In the genomic region with DNA sequence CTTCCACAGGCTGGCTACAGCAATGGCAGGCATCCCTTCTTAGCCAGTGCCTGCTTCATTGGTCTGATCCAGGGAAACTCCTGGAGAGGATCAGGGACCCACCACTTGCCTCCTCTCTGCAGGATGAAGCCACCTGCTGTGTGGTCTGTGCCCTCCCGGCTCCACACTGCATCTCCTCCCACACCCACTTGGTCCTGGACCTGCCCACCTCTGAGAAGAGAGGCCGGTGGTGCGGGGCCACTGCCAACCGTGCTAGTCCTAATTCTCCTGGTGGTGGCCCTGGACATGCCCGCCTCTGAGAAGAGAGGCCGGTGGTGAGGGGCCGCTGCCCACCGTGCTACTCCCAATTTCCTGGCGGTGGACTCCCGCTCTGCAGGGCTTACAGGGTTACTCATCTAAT, we compare ENCODE assay signal across 25 cellular contexts.
DNase-seq lines count a peak whose midpoint lies in the region; ATAC-seq lines count a peak whose summit lies in the region.
"Had no signal": no experiment of that assay in that cellular context is flagged by ENCODE, and none has a peak within 500 bp of the region (broad histone marks: within the 10 kb centered on the region; RNA-seq: fewer than 3 reads in every experiment).

No MANE protein-coding gene starts in this region.

- no peak overlapping the region for H3K9ac ChIP-seq in neuronal stem cell (ENCODE audit: low read depth, low read length, poor library complexity)
- H3K9ac ChIP-seq: GM23248 had no signal

- peaks cover 0 to 6% of the 10 kb centered on the region in 2 donors for H3K4me1 ChIP-seq in neuronal stem cell (ENCODE audit: control insufficient read depth in 2 of 2, insufficient read depth in 1 of 2, low read depth in 1 of 2, low read length in 2 of 2)
- H3K4me1 ChIP-seq in naive thymus-derived CD4-positive, alpha-beta T cell (ENCODE audit: control insufficient read depth in 2 of 2, insufficient read depth in 2 of 2, low read length in 2 of 2), result no peaks in the 10 kb centered on the region

- no peak overlapping the region for H3K27ac Mint-ChIP-seq in stimulated activated naive CD8-positive, alpha-beta T cell treated with anti-CD3 and anti-CD28 coated beads, Interleukin-15, amount 100 ng/mL, for 72 hours
- no peak overlapping the region for H3K27ac Mint-ChIP-seq in stimulated activated memory B cell treated with anti-CD40 and anti-IgM and Interleukin-4, amounts not matched to agents 10 μg/mL and 1 μg/mL and 100 μg/mL, for 72 hours
- H3K27ac Mint-ChIP-seq in naive thymus-derived CD4-positive, alpha-beta T cell, result no peak overlapping the region
- H3K27ac Mint-ChIP-seq: B cell; CD8-positive, alpha-beta T cell had no signal

- no peak overlapping the region for H4K8ac ChIP-seq in neuronal stem cell (ENCODE audit: low read depth, low read length)

- no CpG with 5 or more reads among the region's 10 CpGs for WGBS in neuronal stem cell (ENCODE audit: extremely low coverage in 2 of 2, insufficient read length in 2 of 2, insufficient replicate concordance in 1 of 2), 2 donors

- no peak overlapping the region for H3K4ac ChIP-seq in neuronal stem cell (ENCODE audit: low read length)

- no peak overlapping the region for H2BK120ac ChIP-seq in neuronal stem cell (ENCODE audit: low read depth, low read length)

- H3K36me3 ChIP-seq in neuronal stem cell (replicated peaks in 1 of 2; ENCODE audit: control insufficient read depth in 2 of 2, insufficient read depth in 2 of 2, low read length in 2 of 2), result peaks cover 10 to 95% of the 10 kb centered on the region in 2 donors
- H3K36me3 ChIP-seq in naive thymus-derived CD4-positive, alpha-beta T cell (ENCODE audit: control insufficient read depth in 2 of 3, insufficient read depth in 3 of 3, low read length in 3 of 3), result no peaks in the 10 kb centered on the region

- intact Hi-C loops in naive thymus-derived CD4-positive, alpha-beta T cell (cut with micrococcal nuclease), result no loop called here

- H3K14ac ChIP-seq in neuronal stem cell (ENCODE audit: low read length), result no peak overlapping the region

- peak; percentile 43 for ATAC-seq in stimulated activated naive CD8-positive, alpha-beta T cell treated with anti-CD3 and anti-CD28 coated beads, Interleukin-15, amount 100 ng/mL, for 72 hours
- ATAC-seq in stimulated activated naive CD8-positive, alpha-beta T cell treated with anti-CD3 and anti-CD28 coated beads, Interleukin-15, Interleukin-2, amounts not matched to agents 100 U/mL and 50 U/mL, for 24 hours, result no peak
- peak; percentile 52 for ATAC-seq in stimulated activated memory B cell treated with anti-CD40 and anti-IgM and Interleukin-4, amounts not matched to agents 10 μg/mL and 1 μg/mL and 100 μg/mL, for 72 hours
- no peak for ATAC-seq in naive thymus-derived CD4-positive, alpha-beta T cell
- ATAC-seq in HG03442 (IDR thresholded peaks at IDR 0.05; ENCODE audit: unreplicated experiment), result no peak
- ATAC-seq: CD8-positive, alpha-beta T cell; GM12878; HepG2 had no signal

- POLR2A ChIA-PET in naive thymus-derived CD4-positive, alpha-beta T cell (lab: Charles Lee), result no interaction called here

- no peak overlapping the region for H2BK12ac ChIP-seq in neuronal stem cell (ENCODE audit: low read length)

- no peak overlapping the region for H3K4me3 Mint-ChIP-seq in stimulated activated naive CD8-positive, alpha-beta T cell treated with anti-CD3 and anti-CD28 coated beads, Interleukin-15, amount 100 ng/mL, for 72 hours
- H3K4me3 Mint-ChIP-seq in stimulated activated memory B cell treated with anti-CD40 and anti-IgM and Interleukin-4, amounts not matched to agents 10 μg/mL and 1 μg/mL and 100 μg/mL, for 72 hours, result no peak overlapping the region
- H3K4me3 Mint-ChIP-seq in naive thymus-derived CD4-positive, alpha-beta T cell, result no peak overlapping the region
- H3K4me3 Mint-ChIP-seq: B cell; CD8-positive, alpha-beta T cell had no signal

- H3K18ac ChIP-seq in neuronal stem cell (ENCODE audit: low read length), result peak overlapping the region; percentile 58

- peaks cover 19% of the 10 kb centered on the region for H3K27me3 Mint-ChIP-seq in stimulated activated naive CD8-positive, alpha-beta T cell treated with anti-CD3 and anti-CD28 coated beads, Interleukin-15, amount 100 ng/mL, for 72 hours
- H3K27me3 Mint-ChIP-seq in stimulated activated memory B cell treated with anti-CD40 and anti-IgM and Interleukin-4, amounts not matched to agents 10 μg/mL and 1 μg/mL and 100 μg/mL, for 72 hours, result peaks cover 9% of the 10 kb centered on the region
- H3K27me3 Mint-ChIP-seq in naive thymus-derived CD4-positive, alpha-beta T cell, result peaks cover 0 to 16% (median 4%) of the 10 kb centered on the region in 5 donors
- H3K27me3 Mint-ChIP-seq: B cell had no signal

- peak overlapping the region; percentile 20 for H3K23ac ChIP-seq in neuronal stem cell (ENCODE audit: low read depth, low read length, poor library complexity)

- H3K9me3 ChIP-seq in neuronal stem cell (replicated peaks in 1 of 2; ENCODE audit: control insufficient read depth in 2 of 2, insufficient read depth in 1 of 2, low read depth in 1 of 2, low read length in 2 of 2), result no peaks in the 10 kb centered on the region
- no peaks in the 10 kb centered on the region for H3K9me3 ChIP-seq in naive thymus-derived CD4-positive, alpha-beta T cell (ENCODE audit: control insufficient read depth in 2 of 3, low read length in 3 of 3)
- H3K9me3 ChIP-seq: Caco-2 had no signal

- no peak overlapping the region for H3K4me2 ChIP-seq in neuronal stem cell (ENCODE audit: insufficient read depth, low read length, poor library complexity, severe bottlenecking)

- H3K79me1 ChIP-seq in neuronal stem cell (ENCODE audit: low read depth, low read length), result no peaks in the 10 kb centered on the region

- H3K4me3 ChIP-seq in neuronal stem cell (ENCODE audit: low read length in 2 of 2), result no peak overlapping the region
- no peak overlapping the region for H3K4me3 ChIP-seq in naive thymus-derived CD4-positive, alpha-beta T cell (ENCODE audit: low read length)
- H3K4me3 ChIP-seq: GM12878, GM23248 had no signal

- H2BK15ac ChIP-seq in neuronal stem cell (ENCODE audit: low read length), result no peak overlapping the region

- no peaks in the 10 kb centered on the region for H3K27me3 ChIP-seq in neuronal stem cell (ENCODE audit: control insufficient read depth in 3 of 3, insufficient read depth in 3 of 3, low read depth in 1 of 3, low read length in 3 of 3)
- no peaks in the 10 kb centered on the region for H3K27me3 ChIP-seq in naive thymus-derived CD4-positive, alpha-beta T cell (ENCODE audit: control insufficient read depth in 2 of 2, insufficient read depth in 2 of 2, low read length in 2 of 2)

- peak overlapping the region; percentile 18 for H2AK5ac ChIP-seq in neuronal stem cell (ENCODE audit: low read depth, low read length)

- H3K27ac ChIP-seq in neuronal stem cell (replicated peaks; ENCODE audit: low read length), result no peak overlapping the region
- H3K27ac ChIP-seq in naive thymus-derived CD4-positive, alpha-beta T cell (ENCODE audit: low read depth, low read length), result no peak overlapping the region
- H3K27ac ChIP-seq: C4-2B, GM23248 had no signal

- H2BK5ac ChIP-seq in neuronal stem cell (ENCODE audit: low read length), result peak overlapping the region; percentile 83

- no peaks in the 10 kb centered on the region for H3K9me3 Mint-ChIP-seq in stimulated activated naive CD8-positive, alpha-beta T cell treated with anti-CD3 and anti-CD28 coated beads, Interleukin-15, amount 100 ng/mL, for 72 hours
- H3K9me3 Mint-ChIP-seq in stimulated activated memory B cell treated with anti-CD40 and anti-IgM and Interleukin-4, amounts not matched to agents 10 μg/mL and 1 μg/mL and 100 μg/mL, for 72 hours, result no peaks in the 10 kb centered on the region
- H3K9me3 Mint-ChIP-seq in naive thymus-derived CD4-positive, alpha-beta T cell, result peaks cover 0 to 2% (median 0%) of the 10 kb centered on the region in 11 donors
- H3K9me3 Mint-ChIP-seq: CD8-positive, alpha-beta T cell had no signal

- no peaks in the 10 kb centered on the region for H3K36me3 Mint-ChIP-seq in stimulated activated memory B cell treated with anti-CD40 and anti-IgM and Interleukin-4, amounts not matched to agents 10 μg/mL and 1 μg/mL and 100 μg/mL, for 72 hours
- no peaks in the 10 kb centered on the region for H3K36me3 Mint-ChIP-seq in naive thymus-derived CD4-positive, alpha-beta T cell
- H3K36me3 Mint-ChIP-seq: CD8-positive, alpha-beta T cell had no signal

- no peak overlapping the region for H2AFZ ChIP-seq in neuronal stem cell (ENCODE audit: low read length)
- H2AFZ ChIP-seq: GM23248 had no signal

- no peak overlapping the region for H4K91ac ChIP-seq in neuronal stem cell (ENCODE audit: low read depth, low read length, poor library complexity)

- CTCF ChIA-PET in naive thymus-derived CD4-positive, alpha-beta T cell (lab: Charles Lee), result no interaction called here

- no peak for DNase-seq in stimulated activated naive CD8-positive, alpha-beta T cell treated with anti-CD3 and anti-CD28 coated beads, Interleukin-15, amount 100 ng/mL, for 72 hours
- DNase-seq in stimulated activated naive CD8-positive, alpha-beta T cell treated with anti-CD3 and anti-CD28 coated beads, Interleukin-15, Interleukin-2, amounts not matched to agents 100 U/mL and 50 U/mL, for 24 hours, result no peak
- no peak for DNase-seq in neuronal stem cell (ENCODE audit: low spot score)
- no peak for DNase-seq in naive thymus-derived CD4-positive, alpha-beta T cell
- no peak for DNase-seq in NCI-H345 treated with DMSO at 0.1 percent for 48 hours (lab: John Stamatoyannopoulos, UW; ENCODE audit: unreplicated experiment)
- DNase-seq: Caco-2; CD8-positive, alpha-beta T cell; EL; GDM1; GM23248; H7; Karpas-422; NCI-H1092 treated with DMSO at 0.1 percent for 48 hours; NCI-H1436 treated with DMSO at 0.1 percent for 48 hours; NCI-H1930; NCI-H2107; NCI-H446; NCI-H524 treated with DMSO at 0.1 percent for 48 hours; NCI-H774 had no signal

- H3K4me1 Mint-ChIP-seq in stimulated activated naive CD8-positive, alpha-beta T cell treated with anti-CD3 and anti-CD28 coated beads, Interleukin-15, amount 100 ng/mL, for 72 hours, result no peaks in the 10 kb centered on the region
- no peaks in the 10 kb centered on the region for H3K4me1 Mint-ChIP-seq in stimulated activated memory B cell treated with anti-CD40 and anti-IgM and Interleukin-4, amounts not matched to agents 10 μg/mL and 1 μg/mL and 100 μg/mL, for 72 hours
- H3K4me1 Mint-ChIP-seq in naive thymus-derived CD4-positive, alpha-beta T cell, result no peaks in the 10 kb centered on the region
- H3K4me1 Mint-ChIP-seq: B cell had no signal

Comparison
In these comparisons a context has a peak if more than half of its experiments do, and no peak if none do; other contexts are left out.
1. ATAC-seq: peak in stimulated activated naive CD8-positive, alpha-beta T cell treated with anti-CD3 and anti-CD28 coated beads, Interleukin-15, amount 100 ng/mL, for 72 hours (single experiment) and stimulated activated memory B cell treated with anti-CD40 and anti-IgM and Interleukin-4, amounts not matched to agents 10 μg/mL and 1 μg/mL and 100 μg/mL, for 72 hours (single experiment); none in stimulated activated naive CD8-positive, alpha-beta T cell treated with anti-CD3 and anti-CD28 coated beads, Interleukin-15, Interleukin-2, amounts not matched to agents 100 U/mL and 50 U/mL, for 24 hours (single experiment), naive thymus-derived CD4-positive, alpha-beta T cell (single experiment) and HG03442 (single experiment).